ENCODE assay signal across 16 cellular contexts in genomic region chr1:155009742-155010141, GRCh38. TPM values are rescaled to one million over a fixed set of nuclear protein-coding genes. Genes with fewer than 3 reads are reported as not detected.
A peak's percentile ranks its signal among the peaks of the same experiment; 100 is the strongest.
DNase-seq lines count a peak whose midpoint lies in the region; ATAC-seq and TF ChIP-seq lines count a peak whose summit lies in the region.
"Had no signal": no experiment of that assay in that cellular context is flagged by ENCODE, and none has a peak within 500 bp of the region (broad histone marks: within the 10 kb centered on the region; RNA-seq: fewer than 3 reads in every experiment).

No MANE protein-coding gene starts in this region.

- intact Hi-C loops in activated T-helper 1 cell treated with anti-CD3 and anti-CD28 coated beads, Interleukin-12 subunit alpha, Interleukin-12 subunit beta, Interleukin-2, Interleukin-4 antibody, amounts not matched to agents 30 ng/mL and 10 ng/mL and 1 ng/mL, durations not matched to agents 14 hours and 24 hours and 36 hours (cut with micrococcal nuclease), result loop anchor here (2.0 to 5.0 kb wide), 2 partner anchors 163 to 401 kb away; partner anchors contain the start of genes ADAR, KRTCAP2 and TRIM46
- intact Hi-C loops in lower lobe of right lung (cut with DNase I), result no loop called here

- ATAC-seq in lower lobe of right lung (no peak), GM19395 (IDR thresholded peaks at IDR 0.05; ENCODE audit: unreplicated experiment) (no peak)
- ATAC-seq: esophagus mucosa, pancreas had no signal

- no peaks in the 10 kb centered on the region for H3K27me3 ChIP-seq in lower lobe of right lung (ENCODE audit: low read depth)
- H3K27me3 ChIP-seq in suprapubic skin, result no peaks in the 10 kb centered on the region
- H3K27me3 ChIP-seq: ascending aorta, pancreas had no signal

- peaks cover 45% of the 10 kb centered on the region for H3K36me3 Mint-ChIP-seq in activated T-helper 1 cell treated with anti-CD3 and anti-CD28 coated beads, Interleukin-12 subunit alpha, Interleukin-12 subunit beta, Interleukin-2, Interleukin-4 antibody, amounts not matched to agents 30 ng/mL and 10 ng/mL and 1 ng/mL, durations not matched to agents 14 hours and 24 hours and 36 hours (ENCODE audit: low read depth)

- H3K4me3 ChIP-seq in lower lobe of right lung (peak overlapping the region; percentile 49), suprapubic skin (peak overlapping the region; percentile 97)

- peaks cover 13% of the 10 kb centered on the region for H3K36me3 ChIP-seq in lower lobe of right lung
- peaks cover 9% of the 10 kb centered on the region for H3K36me3 ChIP-seq in suprapubic skin

- H3K9me3 ChIP-seq in lower lobe of right lung (no peaks in the 10 kb centered on the region), suprapubic skin (no peaks in the 10 kb centered on the region)
- H3K9me3 ChIP-seq: ascending aorta, pancreas had no signal

- peak overlapping the region; percentile 99 for H3K4me3 Mint-ChIP-seq in activated T-helper 1 cell treated with anti-CD3 and anti-CD28 coated beads, Interleukin-12 subunit alpha, Interleukin-12 subunit beta, Interleukin-2, Interleukin-4 antibody, amounts not matched to agents 30 ng/mL and 10 ng/mL and 1 ng/mL, durations not matched to agents 14 hours and 24 hours and 36 hours

- H3K4me1 ChIP-seq in lower lobe of right lung (peaks cover 93% of the 10 kb centered on the region), suprapubic skin (peaks cover 91% of the 10 kb centered on the region)

- peak; percentile 44 for DNase-seq in activated CD8-positive, alpha-beta memory T cell treated with anti-CD3 and anti-CD28 coated beads, Interleukin-2, amount 50 U/mL, for 48 hours
- DNase-seq in activated CD8-positive, alpha-beta memory T cell treated with anti-CD3 and anti-CD28 coated beads, Interleukin-2, amount 50 U/mL, for 4 hours, result no peak
- DNase-seq in activated T-helper 1 cell treated with anti-CD3 and anti-CD28 coated beads, Interleukin-12 subunit alpha, Interleukin-12 subunit beta, Interleukin-2, Interleukin-4 antibody, amounts not matched to agents 30 ng/mL and 10 ng/mL and 1 ng/mL, durations not matched to agents 14 hours and 24 hours and 36 hours (ENCODE audit: low spot score), result no peak
- DNase-seq in lower lobe of right lung, result no peak
- DNase-seq in suprapubic skin (ENCODE audit: low spot score in 2 of 2), result no peak
- no peak for DNase-seq in activated gamma-delta T cell treated with Interleukin-2 at 50 U/mL for 16 hours
- DNase-seq in DMS53 (lab: John Stamatoyannopoulos, UW), result no peak
- DNase-seq: activated CD4-positive, CD25-positive, alpha-beta regulatory T cell; GDM1; NCI-H226; pancreas; RPMI8226 had no signal

- TF ChIP-seq CTCF in lower lobe of right lung (IDR thresholded peaks at IDR 0.05), result no peak
- no peak for TF ChIP-seq CTCF in suprapubic skin (IDR thresholded peaks at IDR 0.05)

- no peak for TF ChIP-seq POLR2A in suprapubic skin (IDR thresholded peaks at IDR 0.05)

- H3K4me1 Mint-ChIP-seq in activated T-helper 1 cell treated with anti-CD3 and anti-CD28 coated beads, Interleukin-12 subunit alpha, Interleukin-12 subunit beta, Interleukin-2, Interleukin-4 antibody, amounts not matched to agents 30 ng/mL and 10 ng/mL and 1 ng/mL, durations not matched to agents 14 hours and 24 hours and 36 hours (ENCODE audit: low read depth), result peaks cover 61% of the 10 kb centered on the region

- no peaks in the 10 kb centered on the region for H3K27me3 Mint-ChIP-seq in activated T-helper 1 cell treated with anti-CD3 and anti-CD28 coated beads, Interleukin-12 subunit alpha, Interleukin-12 subunit beta, Interleukin-2, Interleukin-4 antibody, amounts not matched to agents 30 ng/mL and 10 ng/mL and 1 ng/mL, durations not matched to agents 14 hours and 24 hours and 36 hours (ENCODE audit: insufficient read depth)

- H3K27ac Mint-ChIP-seq in activated T-helper 1 cell treated with anti-CD3 and anti-CD28 coated beads, Interleukin-12 subunit alpha, Interleukin-12 subunit beta, Interleukin-2, Interleukin-4 antibody, amounts not matched to agents 30 ng/mL and 10 ng/mL and 1 ng/mL, durations not matched to agents 14 hours and 24 hours and 36 hours, result peak overlapping the region; percentile 97

- no peak for TF ChIP-seq EP300 in suprapubic skin (IDR thresholded peaks at IDR 0.05)

- H3K27ac ChIP-seq in lower lobe of right lung (peak overlapping the region; percentile 76), suprapubic skin (peak overlapping the region; percentile 96)
- H3K27ac ChIP-seq: KMS-11 had no signal

- WGBS in suprapubic skin, result 71% methylated on average over 5 of the region's 5 CpGs

- H3K9me3 Mint-ChIP-seq in activated T-helper 1 cell treated with anti-CD3 and anti-CD28 coated beads, Interleukin-12 subunit alpha, Interleukin-12 subunit beta, Interleukin-2, Interleukin-4 antibody, amounts not matched to agents 30 ng/mL and 10 ng/mL and 1 ng/mL, durations not matched to agents 14 hours and 24 hours and 36 hours, result no peaks in the 10 kb centered on the region

RNA-seq across cellular contexts. Expression of gene ZBTB7B, which starts 7.1 kb away (rescaled TPM):
- 166 and 172 TPM in 2 replicates for total RNA-seq in activated T-helper 1 cell treated with anti-CD3 and anti-CD28 coated beads, Interleukin-12 subunit alpha, Interleukin-12 subunit beta, Interleukin-2, Interleukin-4 antibody, amounts not matched to agents 30 ng/mL and 10 ng/mL and 1 ng/mL, durations not matched to agents 14 hours and 24 hours and 36 hours
- 72.0 TPM for total RNA-seq in lower lobe of right lung
- 100 to 1,000 TPM; 238 to 243 (median 239) TPM for total RNA-seq in suprapubic skin

RNA-seq across cellular contexts. Expression of gene LENEP, which starts 16.4 kb away (rescaled TPM):
- 1.5 and 1.8 TPM in 2 replicates for total RNA-seq in activated T-helper 1 cell treated with anti-CD3 and anti-CD28 coated beads, Interleukin-12 subunit alpha, Interleukin-12 subunit beta, Interleukin-2, Interleukin-4 antibody, amounts not matched to agents 30 ng/mL and 10 ng/mL and 1 ng/mL, durations not matched to agents 14 hours and 24 hours and 36 hours
- total RNA-seq in lower lobe of right lung (not detected), suprapubic skin (1 to 10 TPM in 1 of 4 donors, not detected in 3; 3.0 TPM)
- total RNA-seq: ascending aorta, esophagus mucosa had no signal

RNA-seq across cellular contexts. Expression of gene DCST2, which starts 23.8 kb away (rescaled TPM):
- total RNA-seq in activated T-helper 1 cell treated with anti-CD3 and anti-CD28 coated beads, Interleukin-12 subunit alpha, Interleukin-12 subunit beta, Interleukin-2, Interleukin-4 antibody, amounts not matched to agents 30 ng/mL and 10 ng/mL and 1 ng/mL, durations not matched to agents 14 hours and 24 hours and 36 hours, result 0.26 and 0.27 TPM in 2 replicates
- total RNA-seq in lower lobe of right lung, result 1.4 TPM
- total RNA-seq in suprapubic skin, result 10 to 100 TPM; 13.4 to 36.0 (median 14.5) TPM

RNA-seq across cellular contexts. Expression of gene DCST1, which starts 23.9 kb away (rescaled TPM):
- not detected in 2 replicates for total RNA-seq in activated T-helper 1 cell treated with anti-CD3 and anti-CD28 coated beads, Interleukin-12 subunit alpha, Interleukin-12 subunit beta, Interleukin-2, Interleukin-4 antibody, amounts not matched to agents 30 ng/mL and 10 ng/mL and 1 ng/mL, durations not matched to agents 14 hours and 24 hours and 36 hours
- total RNA-seq in lower lobe of right lung (not detected), suprapubic skin (1 to 10 TPM in 3 of 4 donors, under 1 TPM in 1; 0.55 to 8.2 (median 2.8) TPM)
- total RNA-seq: ascending aorta had no signal

RNA-seq across cellular contexts. Expression of gene FLAD1, which starts 26.6 kb away (rescaled TPM):
- 69.2 and 74.3 TPM in 2 replicates for total RNA-seq in activated T-helper 1 cell treated with anti-CD3 and anti-CD28 coated beads, Interleukin-12 subunit alpha, Interleukin-12 subunit beta, Interleukin-2, Interleukin-4 antibody, amounts not matched to agents 30 ng/mL and 10 ng/mL and 1 ng/mL, durations not matched to agents 14 hours and 24 hours and 36 hours
- total RNA-seq in lower lobe of right lung (31.9 TPM), suprapubic skin (10 to 100 TPM; 42.0 to 59.7 (median 52.3) TPM)
